Comparison of ENCODE assay signal across 11 cellular contexts in genomic region chr1:155010211-155010918, GRCh38. TPM values are rescaled to one million over a fixed set of nuclear protein-coding genes. Genes with fewer than 3 reads are reported as not detected.
DNase-seq lines count a peak whose midpoint lies in the region; ATAC-seq, FAIRE-seq and TF ChIP-seq lines count a peak whose summit lies in the region.
"Had no signal": no experiment of that assay in that cellular context is flagged by ENCODE, and none has a peak within 500 bp of the region (broad histone marks: within the 10 kb centered on the region; RNA-seq: fewer than 3 reads in every experiment).

No MANE protein-coding gene starts in this region.

- H3K27me3 Mint-ChIP-seq in MCF 10A (ENCODE audit: insufficient read depth, unreplicated experiment): no peaks in the 10 kb centered on the region
- H3K27me3 Mint-ChIP-seq in activated CD8-positive, alpha-beta T cell treated with anti-CD3 and anti-CD28 coated beads, Interleukin-2, amount 10 ng/mL, durations not matched to agents 7 days and 5 days (ENCODE audit: low read depth): no peaks in the 10 kb centered on the region

- CTCF ChIA-PET in MCF 10A (lab: Yijun Ruan, JAX) (interaction anchor here (0.6 to 14.4 kb wide), 3 partner anchors 37 to 76 kb away, joined by 3 to 390 read pairs (median 3); partner anchors contain the start of genes ADAM15 and SHC1), mammary epithelial cell (lab: Charles Lee; ENCODE audit: low non-redundant PET) (no interaction called here)
- CTCF ChIA-PET in activated CD8-positive, alpha-beta T cell treated with anti-CD3 and anti-CD28 coated beads, Interleukin-2, amount 10 ng/mL, durations not matched to agents 7 days and 5 days (lab: Charles Lee): interaction anchor here (0.7 to 2.1 kb wide), 8 partner anchors 9 to 75 kb away, joined by 3 to 6 read pairs (median 4); partner anchors contain the start of genes ADAM15 and LENEP

- intact Hi-C loops in MCF 10A (cut with micrococcal nuclease) (no loop called here), mammary epithelial cell (cut with micrococcal nuclease) (no loop called here), kidney (cut with DNase I) (no loop called here)

- H3K4me2 ChIP-seq in mammary epithelial cell (ENCODE audit: insufficient read depth, low read depth, low read length): no peak overlapping the region

- H3K36me3 ChIP-seq in mammary epithelial cell (ENCODE audit: insufficient read depth, low read length) (no peaks in the 10 kb centered on the region), kidney (ENCODE audit: control insufficient read depth in 1 of 2, insufficient read depth in 2 of 2, low read length in 2 of 2) (no peaks in the 10 kb centered on the region), thymus (ENCODE audit: control insufficient read depth, insufficient read depth) (peaks cover 6% of the 10 kb centered on the region)
- H3K36me3 ChIP-seq: SJCRH30 had no signal

- no peaks in the 10 kb centered on the region for H4K20me1 ChIP-seq in mammary epithelial cell (ENCODE audit: insufficient read depth, low read length)

- H3K27ac Mint-ChIP-seq in MCF 10A (ENCODE audit: low read depth, unreplicated experiment): peak overlapping the region; percentile 87
- H3K27ac Mint-ChIP-seq in activated CD8-positive, alpha-beta T cell treated with anti-CD3 and anti-CD28 coated beads, Interleukin-2, amount 10 ng/mL, durations not matched to agents 7 days and 5 days: peak overlapping the region; percentile 70
- H3K27ac Mint-ChIP-seq: nephron had no signal

- H3K27me3 ChIP-seq in mammary epithelial cell (ENCODE audit: insufficient read depth, low read length) (no peaks in the 10 kb centered on the region), thymus (ENCODE audit: control insufficient read depth, insufficient read depth) (peaks cover 7% of the 10 kb centered on the region)
- H3K27me3 ChIP-seq: foreskin keratinocyte, SJCRH30 had no signal

- H3K4me1 ChIP-seq in mammary epithelial cell (ENCODE audit: insufficient read depth, low read length) (peaks cover 42% of the 10 kb centered on the region), kidney (ENCODE audit: control insufficient read depth in 1 of 2, insufficient read depth in 1 of 2, low read depth in 1 of 2, low read length in 2 of 2) (peaks cover 30 to 48% of the 10 kb centered on the region in 2 donors), thymus (ENCODE audit: control insufficient read depth, insufficient read depth, low read length) (peaks cover 30% of the 10 kb centered on the region)
- H3K4me1 ChIP-seq: SJCRH30 had no signal

- H3K9me3 ChIP-seq in mammary epithelial cell (replicated peaks; ENCODE audit: insufficient read depth, low read length) (no peaks in the 10 kb centered on the region), kidney (ENCODE audit: control insufficient read depth in 1 of 2, low read length in 2 of 2) (no peaks in the 10 kb centered on the region), thymus (ENCODE audit: control insufficient read depth) (peaks cover 1% of the 10 kb centered on the region)
- H3K9me3 ChIP-seq: SJCRH30 had no signal

- peaks cover 61% of the 10 kb centered on the region for H3K36me3 Mint-ChIP-seq in MCF 10A (ENCODE audit: insufficient read depth, unreplicated experiment)
- peaks cover 13% of the 10 kb centered on the region for H3K36me3 Mint-ChIP-seq in activated CD8-positive, alpha-beta T cell treated with anti-CD3 and anti-CD28 coated beads, Interleukin-2, amount 10 ng/mL, durations not matched to agents 7 days and 5 days (ENCODE audit: low read depth)

- ATAC-seq in activated CD8-positive, alpha-beta T cell treated with anti-CD3 and anti-CD28 coated beads, Interleukin-2, amount 10 ng/mL, durations not matched to agents 7 days and 5 days: no peak
- ATAC-seq in HG02885 (IDR thresholded peaks at IDR 0.05; ENCODE audit: poor library complexity, unreplicated experiment): no peak
- ATAC-seq in GM21529 (IDR thresholded peaks at IDR 0.05; ENCODE audit: unreplicated experiment): no peak
- ATAC-seq: foreskin keratinocyte had no signal

- WGBS in mammary epithelial cell (ENCODE audit: low coverage, missing lambda C conversion rate): 100% methylated on average over 7 of the region's 11 CpGs
- WGBS in thymus: 26% methylated on average over 11 of the region's 11 CpGs

- no peaks in the 10 kb centered on the region for H3K9me3 Mint-ChIP-seq in MCF 10A (ENCODE audit: unreplicated experiment)
- no peaks in the 10 kb centered on the region for H3K9me3 Mint-ChIP-seq in activated CD8-positive, alpha-beta T cell treated with anti-CD3 and anti-CD28 coated beads, Interleukin-2, amount 10 ng/mL, durations not matched to agents 7 days and 5 days (ENCODE audit: insufficient read depth)
- H3K9me3 Mint-ChIP-seq: nephron had no signal

- no peak for DNase-seq in MCF 10A (ENCODE audit: unreplicated experiment)
- DNase-seq in mammary epithelial cell: no peak
- peak; percentile 45 for DNase-seq in activated CD8-positive, alpha-beta T cell treated with anti-CD3 and anti-CD28 coated beads, Interleukin-2, amount 10 ng/mL, durations not matched to agents 7 days and 5 days
- peak; percentile 59 for DNase-seq in kidney
- DNase-seq in NCI-H2227 treated with DMSO at 0.1 percent for 48 hours (lab: John Stamatoyannopoulos, UW): no peak
- DNase-seq: foreskin keratinocyte, SJCRH30 had no signal

- TF ChIP-seq CTCF in MCF 10A (IDR thresholded peaks at IDR 0.05; ENCODE audit: unreplicated experiment) (no peak), mammary epithelial cell (conservative IDR thresholded peaks at IDR 0.05 in 1 of 2, IDR thresholded peaks at IDR 0.05 in 1 of 2; ENCODE audit: extremely low read depth in 1 of 2, insufficient read depth in 1 of 2, low read depth in 1 of 2, low read length in 2 of 2) (no peak), kidney (IDR thresholded peaks at IDR 0.05; ENCODE audit: borderline replicate concordance, extremely low read depth, insufficient read depth) (no peak)

- in situ Hi-C loops in mammary epithelial cell (cut with MboI; ENCODE audit: low sequenced_read_pairs in 2 of 2): loop anchor here in 1 of 2 donors (10.0 kb wide), 1 partner anchor 46 kb away; the partner anchor contains the start of gene PYGO2

- BruUV-seq in MCF 10A (replicated peaks; lab: Mats Ljungman, UMichigan) (no TSS peak), mammary epithelial cell (replicated peaks; lab: Mats Ljungman, UMichigan) (no TSS peak)

- peaks cover 79% of the 10 kb centered on the region for H3K79me2 ChIP-seq in mammary epithelial cell (ENCODE audit: insufficient read depth, low read length)

- H3K27ac ChIP-seq in mammary epithelial cell (ENCODE audit: insufficient read depth, low read depth, low read length) (no peak overlapping the region), kidney (ENCODE audit: low read depth in 2 of 2, low read length in 2 of 2) (no peak overlapping the region), thymus (ENCODE audit: low read depth) (peak overlapping the region; percentile 75)
- H3K27ac ChIP-seq: foreskin keratinocyte, SJCRH30 had no signal

- H2AFZ ChIP-seq in mammary epithelial cell (ENCODE audit: low read depth, low read length): no peak overlapping the region

- dilution Hi-C loops in mammary epithelial cell (cut with HindIII; ENCODE audit: low sequenced_read_pairs): no loop called here

- H3K4me1 Mint-ChIP-seq in MCF 10A (ENCODE audit: insufficient read depth, unreplicated experiment): peaks cover 77% of the 10 kb centered on the region
- H3K4me1 Mint-ChIP-seq in activated CD8-positive, alpha-beta T cell treated with anti-CD3 and anti-CD28 coated beads, Interleukin-2, amount 10 ng/mL, durations not matched to agents 7 days and 5 days (ENCODE audit: low read depth): peaks cover 85% of the 10 kb centered on the region

- H3K9ac ChIP-seq in mammary epithelial cell (ENCODE audit: insufficient read depth, low read length) (no peak overlapping the region), kidney (ENCODE audit: low read length in 2 of 2) (no peak overlapping the region)

- POLR2A ChIA-PET in MCF 10A (lab: Yijun Ruan, JAX): interaction anchor here (0.6 to 14.0 kb wide), 6 partner anchors 6 to 592 kb away, joined by 3 to 312 read pairs (median 12); partner anchors contain the start of genes CKS1B, SHC1 and ZBTB7B
- POLR2A ChIA-PET in activated CD8-positive, alpha-beta T cell treated with anti-CD3 and anti-CD28 coated beads, Interleukin-2, amount 10 ng/mL, durations not matched to agents 7 days and 5 days (lab: Charles Lee): interaction anchor here (1.1 to 1.5 kb wide), 2 partner anchors 9 to 36 kb away, joined by 4 to 6 read pairs; partner anchors contain the start of gene CKS1B

- H3K4me3 ChIP-seq in mammary epithelial cell (replicated peaks in 1 of 3; ENCODE audit: insufficient read depth in 1 of 3, low read depth in 2 of 3, low read length in 3 of 3) (no peak overlapping the region), kidney (ENCODE audit: low read length in 2 of 2) (no peak overlapping the region), thymus (ENCODE audit: low read length) (peak overlapping the region; percentile 22)
- H3K4me3 ChIP-seq: SJCRH30 had no signal

- no peak for FAIRE-seq in kidney (lab: Jason Lieb, UNC)

- peak overlapping the region; percentile 84 for H3K4me3 Mint-ChIP-seq in MCF 10A (ENCODE audit: unreplicated experiment)
- H3K4me3 Mint-ChIP-seq in activated CD8-positive, alpha-beta T cell treated with anti-CD3 and anti-CD28 coated beads, Interleukin-2, amount 10 ng/mL, durations not matched to agents 7 days and 5 days: peak overlapping the region; percentile 57
- H3K4me3 Mint-ChIP-seq: nephron had no signal

RNA-seq across cellular contexts. Expression of gene ZBTB7B, which starts 7.8 kb away (rescaled TPM):
- total RNA-seq in MCF 10A (2022): 169 and 175 TPM in 2 replicates
- 10 to 100 TPM; 33.0 to 51.9 TPM for total RNA-seq in mammary epithelial cell
- polyA plus RNA-seq in mammary epithelial cell: 22.2 TPM
- 17.8 TPM for polyA minus RNA-seq in mammary epithelial cell
- total RNA-seq in activated CD8-positive, alpha-beta T cell treated with anti-CD3 and anti-CD28 coated beads, Interleukin-2, amount 10 ng/mL, durations not matched to agents 7 days and 5 days: 10 to 100 TPM; 35.5 to 42.5 TPM
- 68.7 TPM for total RNA-seq in kidney
- polyA plus RNA-seq in kidney (ENCODE audit: insufficient read depth, low read depth, low replicate concordance): 20.1 TPM
- polyA plus RNA-seq in thymus: 21.9 TPM

RNA-seq across cellular contexts. Expression of gene LENEP, which starts 17.0 kb away (rescaled TPM):
- total RNA-seq in MCF 10A (2022) (0.83 TPM in 1 of 2 replicates, not detected in the other), mammary epithelial cell (1 to 10 TPM in 1 of 2 donors, under 1 TPM in 1; 0.82 to 1.5 TPM), kidney (not detected)
- polyA plus RNA-seq in mammary epithelial cell (0.16 TPM), kidney (ENCODE audit: insufficient read depth, low read depth, low replicate concordance) (not detected), thymus (0.16 TPM)
- polyA minus RNA-seq in mammary epithelial cell: not detected
- 1 to 10 TPM in 1 of 2 experiments, under 1 TPM in 1; 0.91 to 1.1 TPM for total RNA-seq in activated CD8-positive, alpha-beta T cell treated with anti-CD3 and anti-CD28 coated beads, Interleukin-2, amount 10 ng/mL, durations not matched to agents 7 days and 5 days
- total RNA-seq: foreskin keratinocyte, SJCRH30 had no signal
- polyA plus RNA-seq: foreskin keratinocyte had no signal

RNA-seq across cellular contexts. Expression of gene DCST2, which starts 23.2 kb away (rescaled TPM):
- 0.91 and 1.8 TPM in 2 replicates for total RNA-seq in MCF 10A (2022)
- total RNA-seq in mammary epithelial cell: under 1 TPM; 0.33 to 0.66 TPM
- polyA plus RNA-seq in mammary epithelial cell: 0.15 TPM
- not detected for polyA minus RNA-seq in mammary epithelial cell
- total RNA-seq in activated CD8-positive, alpha-beta T cell treated with anti-CD3 and anti-CD28 coated beads, Interleukin-2, amount 10 ng/mL, durations not matched to agents 7 days and 5 days: under 1 TPM; 0.24 to 0.37 TPM
- 1.4 TPM for total RNA-seq in kidney
- polyA plus RNA-seq in kidney (ENCODE audit: insufficient read depth, low read depth, low replicate concordance): 0.43 TPM
- 7.8 TPM for polyA plus RNA-seq in thymus
- total RNA-seq: SJCRH30 had no signal

RNA-seq across cellular contexts. Expression of gene DCST1, which starts 23.3 kb away (rescaled TPM):
- 0.21 and 0.42 TPM in 2 replicates for total RNA-seq in MCF 10A (2022)
- total RNA-seq in mammary epithelial cell: not detected
- polyA plus RNA-seq in mammary epithelial cell: not detected
- not detected for polyA minus RNA-seq in mammary epithelial cell
- total RNA-seq in activated CD8-positive, alpha-beta T cell treated with anti-CD3 and anti-CD28 coated beads, Interleukin-2, amount 10 ng/mL, durations not matched to agents 7 days and 5 days: not detected
- not detected for total RNA-seq in kidney
- polyA plus RNA-seq in kidney (ENCODE audit: insufficient read depth, low read depth, low replicate concordance): not detected
- polyA plus RNA-seq in thymus: not detected
- total RNA-seq: foreskin keratinocyte, SJCRH30 had no signal
- polyA plus RNA-seq: foreskin keratinocyte had no signal

RNA-seq across cellular contexts. Expression of gene FLAD1, which starts 27.2 kb away (rescaled TPM):
- 65.4 and 91.1 TPM in 2 replicates for total RNA-seq in MCF 10A (2022)
- total RNA-seq in mammary epithelial cell: 10 to 100 TPM; 46.4 to 58.5 TPM
- polyA plus RNA-seq in mammary epithelial cell: 54.2 TPM
- polyA minus RNA-seq in mammary epithelial cell: 43.1 TPM
- total RNA-seq in activated CD8-positive, alpha-beta T cell treated with anti-CD3 and anti-CD28 coated beads, Interleukin-2, amount 10 ng/mL, durations not matched to agents 7 days and 5 days: 10 to 100 TPM; 39.8 to 45.2 TPM
- total RNA-seq in kidney: 34.1 TPM
- 37.9 TPM for polyA plus RNA-seq in kidney (ENCODE audit: insufficient read depth, low read depth, low replicate concordance)
- polyA plus RNA-seq in thymus: 34.8 TPM

Comparison
In these comparisons a context has a peak if more than half of its experiments do, and no peak if none do; other contexts are left out.
1. DNase-seq: peak in activated CD8-positive, alpha-beta T cell treated with anti-CD3 and anti-CD28 coated beads, Interleukin-2, amount 10 ng/mL, durations not matched to agents 7 days and 5 days (single experiment) and kidney (single experiment); none in MCF 10A (single experiment), mammary epithelial cell (single experiment) and NCI-H2227 treated with DMSO at 0.1 percent for 48 hours (single experiment).